In genomic region chrX:10117301-10117700, GRCh38 we compare ENCODE assay signal across 20 cellular contexts.
"Had no signal": no experiment of that assay in that cellular context is flagged by ENCODE, and none has a peak within 500 bp of the region (broad histone marks: within the 10 kb centered on the region; RNA-seq: fewer than 3 reads in every experiment).

No MANE protein-coding gene starts in this region.

- H3K4me1 ChIP-seq: foreskin keratinocyte, psoas muscle, right lobe of liver, tibial nerve, vagina had no signal

- H3K9me3 Mint-ChIP-seq: naive thymus-derived CD8-positive, alpha-beta T cell had no signal

- H3K36me3 ChIP-seq: right lobe of liver, upper lobe of right lung had no signal

- H3K4me3 ChIP-seq: mucosa of descending colon, psoas muscle, right lobe of liver, testis, tibial nerve, upper lobe of right lung, vagina had no signal

- H3K27ac ChIP-seq: foreskin keratinocyte, neutrophil, psoas muscle, right lobe of liver, testis, tibial nerve, upper lobe of right lung, vagina had no signal

- H3K27me3 ChIP-seq: foreskin keratinocyte, neutrophil, right lobe of liver, testis, tibial nerve, upper lobe of right lung, vagina had no signal

- ATAC-seq: foreskin keratinocyte; left colon; left ventricle myocardium superior; mucosa of descending colon; naive thymus-derived CD8-positive, alpha-beta T cell; psoas muscle; right lobe of liver; upper lobe of right lung had no signal

- H3K27me3 Mint-ChIP-seq: naive thymus-derived CD8-positive, alpha-beta T cell had no signal

- DNase-seq: dermis blood vessel endothelial cell; foreskin keratinocyte; kidney; left colon; left ventricle myocardium superior; mesendoderm; mucosa of descending colon; naive thymus-derived CD8-positive, alpha-beta T cell; psoas muscle; retina; stimulated activated CD4-positive, alpha-beta T cell treated with anti-CD3 and anti-CD28 coated beads, Interleukin-15, amount 100 ng/mL, for 24 hours; stimulated activated CD4-positive, alpha-beta T cell treated with anti-CD3 and anti-CD28 coated beads, Interleukin-1b, Interleukin-23, amount 100 ng/mL, for 48 hours; stimulated activated CD4-positive, alpha-beta T cell treated with anti-CD3 and anti-CD28 coated beads, Interleukin-4, amount 100 ng/mL, for 24 hours; stimulated activated naive CD4-positive, alpha-beta T cell treated with Interleukin-2 at 50 U/mL for 16 hours; testis; upper lobe of right lung had no signal

- H3K9me3 ChIP-seq: mucosa of descending colon, neutrophil, psoas muscle, right lobe of liver, testis, tibial nerve, upper lobe of right lung, vagina had no signal
